ENCODE assay signal across 1 cellular context in genomic region chr15:30903497-30904187, GRCh38.
TF ChIP-seq lines count a peak whose summit lies in the region.

TSS of gene FAN1 (plus strand) at chr15:30903915. CDS start at chr15:30904664, 749 bp downstream.

TF ChIP-seq in GM12878, 131 proteins besides CTCF, POLR2A, EP300 and RAD21 (continued from another document):
- TF ChIP-seq ZNF592 (IDR thresholded peaks at IDR 0.05) (peak; percentile 32; the same call in 1 of the 2 replicates), BHLHE40 (IDR thresholded peaks at IDR 0.05; ENCODE audit: borderline replicate concordance in 1 of 2, low read depth in 2 of 2, low read length in 1 of 2) (peak; percentile 44 to 63; a peak in 3 of 4 replicates), CREM (IDR thresholded peaks at IDR 0.05; ENCODE audit: low read depth) (peak; percentile 69), RBBP5 (conservative IDR thresholded peaks at IDR 0.05) (no peak), IKZF2 (IDR thresholded peaks at IDR 0.05) (peak; percentile 72 to 84), ZNF24 (IDR thresholded peaks at IDR 0.05) (no peak; the same call in none of the 2 replicates), SRF (IDR thresholded peaks at IDR 0.05; ENCODE audit: low read depth in 2 of 2, low read length in 2 of 2) (peak; percentile 95 to 100), CHD4 (IDR thresholded peaks at IDR 0.05) (no peak), ZSCAN29 (IDR thresholded peaks at IDR 0.05) (0 out of 2 replicates have a peak, but pooled peaks have one; percentile 18), ELK1 (IDR thresholded peaks at IDR 0.05; ENCODE audit: low read depth, low read length) (no peak), NR2C1 (IDR thresholded peaks at IDR 0.05) (peak; percentile 36; the same call in 1 of the 2 replicates), NBN (IDR thresholded peaks at IDR 0.05) (peak; percentile 83), KAT2A (conservative IDR thresholded peaks at IDR 0.05; ENCODE audit: control insufficient read depth, low read depth, low read length) (no peak), MEF2A (IDR thresholded peaks at IDR 0.05; ENCODE audit: insufficient read depth, low read depth, low read length) (no peak), SMAD5 (IDR thresholded peaks at IDR 0.05; ENCODE audit: low read depth) (peak; percentile 58; the same call in 1 of the 2 replicates), CEBPB (IDR thresholded peaks at IDR 0.05; ENCODE audit: borderline replicate concordance in 1 of 2, low read depth in 2 of 2, low read length in 2 of 2) (no peak), CREB1 (IDR thresholded peaks at IDR 0.05; ENCODE audit: low read depth) (0 out of 2 replicates have a peak, but pooled peaks have one; percentile 68), ZNF384 (IDR thresholded peaks at IDR 0.05; ENCODE audit: borderline replicate concordance, low read depth, low read length) (peak; percentile 32; the same call in 1 of the 2 replicates), ZBED1 (IDR thresholded peaks at IDR 0.05; ENCODE audit: borderline replicate concordance) (no peak), GATAD2B (conservative IDR thresholded peaks at IDR 0.05; ENCODE audit: low read depth) (peak; percentile 94), PBX3 (IDR thresholded peaks at IDR 0.05; ENCODE audit: insufficient replicate concordance, low read depth, low read length) (no peak), SIX5 (IDR thresholded peaks at IDR 0.05; ENCODE audit: low read depth, low read length, severe bottlenecking) (peak; percentile 31), SPI1 (IDR thresholded peaks at IDR 0.05; ENCODE audit: borderline replicate concordance, insufficient read depth, low read depth, low read length) (no peak), ZBTB4 (CRISPR knock-in tag; IDR thresholded peaks at IDR 0.05) (no peak), ASH2L (IDR thresholded peaks at IDR 0.05; ENCODE audit: borderline replicate concordance, low read depth) (no peak; the same call in none of the 2 replicates), TARDBP (IDR thresholded peaks at IDR 0.05; ENCODE audit: borderline replicate concordance) (peak; percentile 65; the same call in 1 of the 2 replicates), SMC3 (IDR thresholded peaks at IDR 0.05; ENCODE audit: borderline replicate concordance, low read length) (peak; percentile 19; the same call in 1 of the 2 replicates), ZNF207 (IDR thresholded peaks at IDR 0.05; ENCODE audit: borderline replicate concordance) (peak; percentile 79), SUZ12 (IDR thresholded peaks at IDR 0.05; ENCODE audit: unreplicated experiment) (no peak), CEBPZ (IDR thresholded peaks at IDR 0.05; ENCODE audit: low read depth, low read length) (peak; percentile 72), CBFB (IDR thresholded peaks at IDR 0.05; ENCODE audit: low read depth) (0 out of 2 replicates have a peak, but pooled peaks have one; percentile 39), NR2C2 (IDR thresholded peaks at IDR 0.05; ENCODE audit: borderline replicate concordance, control insufficient read depth, insufficient read length, low read depth) (peak; percentile 97), BACH1 (IDR thresholded peaks at IDR 0.05; ENCODE audit: borderline replicate concordance) (peak; percentile 80), SMAD1 (IDR thresholded peaks at IDR 0.05; ENCODE audit: low read depth, partially characterized antibody) (no peak)
- TF ChIP-seq, protein P1, sequence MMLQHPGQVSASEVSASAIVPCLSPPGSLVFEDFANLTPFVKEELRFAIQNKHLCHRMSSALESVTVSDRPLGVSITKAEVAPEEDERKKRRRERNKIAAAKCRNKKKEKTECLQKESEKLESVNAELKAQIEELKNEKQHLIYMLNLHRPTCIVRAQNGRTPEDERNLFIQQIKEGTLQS (IDR thresholded peaks at IDR 0.05; ENCODE audit: borderline replicate concordance, extremely low read depth, low read depth, low read length), result no peak
- TF ChIP-seq, protein P2, sequence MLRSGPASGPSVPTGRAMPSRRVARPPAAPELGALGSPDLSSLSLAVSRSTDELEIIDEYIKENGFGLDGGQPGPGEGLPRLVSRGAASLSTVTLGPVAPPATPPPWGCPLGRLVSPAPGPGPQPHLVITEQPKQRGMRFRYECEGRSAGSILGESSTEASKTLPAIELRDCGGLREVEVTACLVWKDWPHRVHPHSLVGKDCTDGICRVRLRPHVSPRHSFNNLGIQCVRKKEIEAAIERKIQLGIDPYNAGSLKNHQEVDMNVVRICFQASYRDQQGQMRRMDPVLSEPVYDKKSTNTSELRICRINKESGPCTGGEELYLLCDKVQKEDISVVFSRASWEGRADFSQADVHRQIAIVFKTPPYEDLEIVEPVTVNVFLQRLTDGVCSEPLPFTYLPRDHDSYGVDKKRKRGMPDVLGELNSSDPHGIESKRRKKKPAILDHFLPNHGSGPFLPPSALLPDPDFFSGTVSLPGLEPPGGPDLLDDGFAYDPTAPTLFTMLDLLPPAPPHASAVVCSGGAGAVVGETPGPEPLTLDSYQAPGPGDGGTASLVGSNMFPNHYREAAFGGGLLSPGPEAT (IDR thresholded peaks at IDR 0.05; ENCODE audit: low read depth), result peak; percentile 99
- TF ChIP-seq, protein P3, sequence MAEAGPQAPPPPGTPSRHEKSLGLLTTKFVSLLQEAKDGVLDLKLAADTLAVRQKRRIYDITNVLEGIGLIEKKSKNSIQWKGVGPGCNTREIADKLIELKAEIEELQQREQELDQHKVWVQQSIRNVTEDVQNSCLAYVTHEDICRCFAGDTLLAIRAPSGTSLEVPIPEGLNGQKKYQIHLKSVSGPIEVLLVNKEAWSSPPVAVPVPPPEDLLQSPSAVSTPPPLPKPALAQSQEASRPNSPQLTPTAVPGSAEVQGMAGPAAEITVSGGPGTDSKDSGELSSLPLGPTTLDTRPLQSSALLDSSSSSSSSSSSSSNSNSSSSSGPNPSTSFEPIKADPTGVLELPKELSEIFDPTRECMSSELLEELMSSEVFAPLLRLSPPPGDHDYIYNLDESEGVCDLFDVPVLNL (IDR thresholded peaks at IDR 0.05; ENCODE audit: low read depth, low read length), result 0 out of 2 replicates have a peak, but pooled peaks have one; percentile 59
- TF ChIP-seq, protein P4, sequence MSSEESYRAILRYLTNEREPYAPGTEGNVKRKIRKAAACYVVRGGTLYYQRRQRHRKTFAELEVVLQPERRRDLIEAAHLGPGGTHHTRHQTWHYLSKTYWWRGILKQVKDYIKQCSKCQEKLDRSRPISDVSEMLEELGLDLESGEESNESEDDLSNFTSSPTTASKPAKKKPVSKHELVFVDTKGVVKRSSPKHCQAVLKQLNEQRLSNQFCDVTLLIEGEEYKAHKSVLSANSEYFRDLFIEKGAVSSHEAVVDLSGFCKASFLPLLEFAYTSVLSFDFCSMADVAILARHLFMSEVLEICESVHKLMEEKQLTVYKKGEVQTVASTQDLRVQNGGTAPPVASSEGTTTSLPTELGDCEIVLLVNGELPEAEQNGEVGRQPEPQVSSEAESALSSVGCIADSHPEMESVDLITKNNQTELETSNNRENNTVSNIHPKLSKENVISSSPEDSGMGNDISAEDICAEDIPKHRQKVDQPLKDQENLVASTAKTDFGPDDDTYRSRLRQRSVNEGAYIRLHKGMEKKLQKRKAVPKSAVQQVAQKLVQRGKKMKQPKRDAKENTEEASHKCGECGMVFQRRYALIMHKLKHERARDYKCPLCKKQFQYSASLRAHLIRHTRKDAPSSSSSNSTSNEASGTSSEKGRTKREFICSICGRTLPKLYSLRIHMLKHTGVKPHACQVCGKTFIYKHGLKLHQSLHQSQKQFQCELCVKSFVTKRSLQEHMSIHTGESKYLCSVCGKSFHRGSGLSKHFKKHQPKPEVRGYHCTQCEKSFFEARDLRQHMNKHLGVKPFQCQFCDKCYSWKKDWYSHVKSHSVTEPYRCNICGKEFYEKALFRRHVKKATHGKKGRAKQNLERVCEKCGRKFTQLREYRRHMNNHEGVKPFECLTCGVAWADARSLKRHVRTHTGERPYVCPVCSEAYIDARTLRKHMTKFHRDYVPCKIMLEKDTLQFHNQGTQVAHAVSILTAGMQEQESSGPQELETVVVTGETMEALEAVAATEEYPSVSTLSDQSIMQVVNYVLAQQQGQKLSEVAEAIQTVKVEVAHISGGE (CRISPR knock-in tag; IDR thresholded peaks at IDR 0.05), result no peak
